Comparison of ENCODE assay signal across 13 cellular contexts in genomic region chr7:6465862-6466261, GRCh38. TPM values are rescaled to one million over a fixed set of nuclear protein-coding genes. Genes with fewer than 3 reads are reported as not detected.
DNase-seq lines count a peak whose midpoint lies in the region; ATAC-seq and TF ChIP-seq lines count a peak whose summit lies in the region.
"Had no signal": no experiment of that assay in that cellular context is flagged by ENCODE, and none has a peak within 500 bp of the region (broad histone marks: within the 10 kb centered on the region; RNA-seq: fewer than 3 reads in every experiment).

No MANE protein-coding gene starts in this region.

- H3K4me3 Mint-ChIP-seq in stimulated activated naive CD8-positive, alpha-beta T cell treated with anti-CD3 and anti-CD28 coated beads, Interleukin-15, Interleukin-2, amounts not matched to agents 100 ng/mL and 50 ng/mL, for 24 hours = no peak overlapping the region
- H3K4me3 Mint-ChIP-seq in stimulated activated naive CD8-positive, alpha-beta T cell treated with anti-CD3 and anti-CD28 coated beads, Interleukin-15, amount 100 ng/mL, for 72 hours = no peak overlapping the region
- no peak overlapping the region for H3K4me3 Mint-ChIP-seq in T-helper 17 cell
- H3K4me3 Mint-ChIP-seq: B cell; CD4-positive, alpha-beta memory T cell had no signal

- H3K4me1 Mint-ChIP-seq in stimulated activated naive CD8-positive, alpha-beta T cell treated with anti-CD3 and anti-CD28 coated beads, Interleukin-15, Interleukin-2, amounts not matched to agents 100 ng/mL and 50 ng/mL, for 24 hours (ENCODE audit: low read depth) = no peaks in the 10 kb centered on the region
- no peaks in the 10 kb centered on the region for H3K4me1 Mint-ChIP-seq in stimulated activated naive CD8-positive, alpha-beta T cell treated with anti-CD3 and anti-CD28 coated beads, Interleukin-15, amount 100 ng/mL, for 72 hours
- H3K4me1 Mint-ChIP-seq in T-helper 17 cell = peaks cover 2% of the 10 kb centered on the region
- H3K4me1 Mint-ChIP-seq: CD4-positive, alpha-beta memory T cell had no signal

- H3K27ac Mint-ChIP-seq in stimulated activated naive CD8-positive, alpha-beta T cell treated with anti-CD3 and anti-CD28 coated beads, Interleukin-15, Interleukin-2, amounts not matched to agents 100 ng/mL and 50 ng/mL, for 24 hours = peak overlapping the region; percentile 6
- no peak overlapping the region for H3K27ac Mint-ChIP-seq in stimulated activated naive CD8-positive, alpha-beta T cell treated with anti-CD3 and anti-CD28 coated beads, Interleukin-15, amount 100 ng/mL, for 72 hours
- H3K27ac Mint-ChIP-seq in T-helper 17 cell = peak overlapping the region; percentile 59
- H3K27ac Mint-ChIP-seq: B cell had no signal

- no peak for DNase-seq in stimulated activated naive CD8-positive, alpha-beta T cell treated with anti-CD3 and anti-CD28 coated beads, Interleukin-15, amount 100 ng/mL, for 72 hours
- DNase-seq in T-helper 17 cell (no peak), left lung (no peak), ascending aorta (ENCODE audit: low spot score in 2 of 2) (no peak), NCI-H748 (lab: John Stamatoyannopoulos, UW; ENCODE audit: unreplicated experiment) (no peak)
- DNase-seq in effector CD4-positive, alpha-beta T cell = no peak
- DNase-seq: CD4-positive, alpha-beta memory T cell; COR-L47; HCEC 1CT had no signal

- H3K4me3 ChIP-seq in left lung (no peak overlapping the region), ascending aorta (no peak overlapping the region)

- ATAC-seq in stimulated activated naive CD8-positive, alpha-beta T cell treated with anti-CD3 and anti-CD28 coated beads, Interleukin-15, amount 100 ng/mL, for 72 hours = no peak
- no peak for ATAC-seq in T-helper 17 cell
- peak; percentile 79 for ATAC-seq in left lung

- H3K27me3 Mint-ChIP-seq in stimulated activated naive CD8-positive, alpha-beta T cell treated with anti-CD3 and anti-CD28 coated beads, Interleukin-15, Interleukin-2, amounts not matched to agents 100 ng/mL and 50 ng/mL, for 24 hours = no peaks in the 10 kb centered on the region
- H3K27me3 Mint-ChIP-seq in stimulated activated naive CD8-positive, alpha-beta T cell treated with anti-CD3 and anti-CD28 coated beads, Interleukin-15, amount 100 ng/mL, for 72 hours = no peaks in the 10 kb centered on the region
- H3K27me3 Mint-ChIP-seq in T-helper 17 cell = no peaks in the 10 kb centered on the region
- H3K27me3 Mint-ChIP-seq: B cell; CD4-positive, alpha-beta memory T cell had no signal

- H3K27me3 ChIP-seq in left lung (no peaks in the 10 kb centered on the region), ascending aorta (no peaks in the 10 kb centered on the region)

- H3K36me3 ChIP-seq in left lung (peaks cover 0 to 99% of the 10 kb centered on the region in 2 donors), ascending aorta (peaks cover 63 to 87% of the 10 kb centered on the region in 2 donors)

- H3K27ac ChIP-seq in left lung (no peak overlapping the region), ascending aorta (no peak overlapping the region)
- H3K27ac ChIP-seq: C4-2B, HL-60 had no signal

- no peaks in the 10 kb centered on the region for H3K9me3 ChIP-seq in T-helper 17 cell (ENCODE audit: control insufficient read depth, low read length, poor library complexity, severe bottlenecking)
- H3K9me3 ChIP-seq in left lung = no peaks in the 10 kb centered on the region
- no peaks in the 10 kb centered on the region for H3K9me3 ChIP-seq in ascending aorta

- intact Hi-C loops in left lung (cut with DNase I) (no loop called here), ascending aorta (cut with DNase I) (no loop called here)

- peaks cover 59% of the 10 kb centered on the region for H3K36me3 Mint-ChIP-seq in stimulated activated naive CD8-positive, alpha-beta T cell treated with anti-CD3 and anti-CD28 coated beads, Interleukin-15, Interleukin-2, amounts not matched to agents 100 ng/mL and 50 ng/mL, for 24 hours (ENCODE audit: low read depth)
- H3K36me3 Mint-ChIP-seq in T-helper 17 cell (ENCODE audit: low read depth) = peaks cover 7% of the 10 kb centered on the region

- H3K4me1 ChIP-seq in left lung (no peaks in the 10 kb centered on the region), ascending aorta (no peaks in the 10 kb centered on the region)

- TF ChIP-seq CTCF in left lung (IDR thresholded peaks at IDR 0.05) (no peak), ascending aorta (IDR thresholded peaks at IDR 0.05) (no peak)

- H3K9me3 Mint-ChIP-seq in stimulated activated naive CD8-positive, alpha-beta T cell treated with anti-CD3 and anti-CD28 coated beads, Interleukin-15, Interleukin-2, amounts not matched to agents 100 ng/mL and 50 ng/mL, for 24 hours = no peaks in the 10 kb centered on the region
- no peaks in the 10 kb centered on the region for H3K9me3 Mint-ChIP-seq in stimulated activated naive CD8-positive, alpha-beta T cell treated with anti-CD3 and anti-CD28 coated beads, Interleukin-15, amount 100 ng/mL, for 72 hours
- H3K9me3 Mint-ChIP-seq: CD4-positive, alpha-beta memory T cell had no signal

RNA-seq across cellular contexts. Expression of gene KDELR2, which starts 18.1 kb away (rescaled TPM):
- total RNA-seq in T-helper 17 cell (10 to 100 TPM; 38.3 to 38.4 TPM), left lung (100 to 1,000 TPM; 214 to 240 TPM), ascending aorta (105 TPM)

RNA-seq across cellular contexts. Expression of gene DAGLB, which starts 18.1 kb away (rescaled TPM):
- 10 to 100 TPM; 19.6 to 26.8 TPM for total RNA-seq in T-helper 17 cell
- 10 to 100 TPM; 38.4 to 46.5 TPM for total RNA-seq in left lung
- total RNA-seq in ascending aorta = 5.2 TPM

Comparison
In these comparisons a context has a peak if more than half of its experiments do, and no peak if none do; other contexts are left out.
1. H3K27ac Mint-ChIP-seq: peak in stimulated activated naive CD8-positive, alpha-beta T cell treated with anti-CD3 and anti-CD28 coated beads, Interleukin-15, Interleukin-2, amounts not matched to agents 100 ng/mL and 50 ng/mL, for 24 hours (single experiment) and T-helper 17 cell (single experiment); none in stimulated activated naive CD8-positive, alpha-beta T cell treated with anti-CD3 and anti-CD28 coated beads, Interleukin-15, amount 100 ng/mL, for 72 hours (0 of 2).